ENCODE assay signal across 8 cellular contexts in genomic region chr5:115246361-115246991, GRCh38. TPM values are rescaled to one million over a fixed set of nuclear protein-coding genes. Genes with fewer than 3 reads are reported as not detected.
DNase-seq lines count a peak whose midpoint lies in the region; ATAC-seq and TF ChIP-seq lines count a peak whose summit lies in the region.

No MANE protein-coding gene starts in this region.

- CTCF ChIA-PET in HEK293 (lab: Yijun Ruan, JAX) = interaction anchor here (0.7 to 7.8 kb wide), 7 partner anchors 12 to 1286 kb away, joined by 3 to 74 read pairs (median 5); no protein-coding TSS in a partner anchor

- TF ChIP-seq POLR2A in adrenal gland (IDR thresholded peaks at IDR 0.05) = no peak

- no peak for DNase-seq in activated CD4-positive, CD25-positive, alpha-beta regulatory T cell treated with anti-CD3 and anti-CD28 coated beads, Interleukin-2, amount 50 U/mL, for 72 hours
- DNase-seq in NCI-H146 treated with DMSO at 0.1 percent for 48 hours (lab: John Stamatoyannopoulos, UW; ENCODE audit: unreplicated experiment) (peak; percentile 67), adrenal gland (no peak), iPS-NIHi7 (ENCODE audit: extremely low spot score) (peak; percentile 52), tibial artery (no peak), NCI-H128 (lab: John Stamatoyannopoulos, UW; ENCODE audit: unreplicated experiment) (no peak)

- peaks cover 0 to 2% of the 10 kb centered on the region in 2 experiments; a peak in 2 of 3 replicates for H3K36me3 ChIP-seq in HEK293 (ENCODE audit: control insufficient read depth in 2 of 2, insufficient read depth in 1 of 2, low read length in 2 of 2)
- no peaks in the 10 kb centered on the region for H3K36me3 ChIP-seq in adrenal gland (replicated peaks in 1 of 2)
- H3K36me3 ChIP-seq in tibial artery = peaks cover 0 to 6% (median 4%) of the 10 kb centered on the region in 3 donors

- no peak overlapping the region for H3K27ac ChIP-seq in HEK293 (ENCODE audit: extremely low read depth, low read depth, low read length)
- no peak overlapping the region for H3K27ac ChIP-seq in adrenal gland
- no peak overlapping the region for H3K27ac ChIP-seq in tibial artery

- no peaks in the 10 kb centered on the region for H3K9me3 ChIP-seq in HEK293 (ENCODE audit: control insufficient read depth, insufficient read depth, low read depth, low read length)
- no peaks in the 10 kb centered on the region for H3K9me3 ChIP-seq in adrenal gland (replicated peaks in 1 of 3)
- no peaks in the 10 kb centered on the region for H3K9me3 ChIP-seq in tibial artery

- intact Hi-C loops in adrenal gland (cut with DNase I) (loop anchor here in 1 of 2 donors (5.0 kb wide), 1 partner anchor 149 kb away; no protein-coding TSS in a partner anchor), tibial artery (cut with DNase I; ENCODE audit: low total_unique reads) (loop anchor here (2.0 kb wide), 1 partner anchor 148 kb away; no protein-coding TSS in a partner anchor)

- ATAC-seq in activated CD4-positive, CD25-positive, alpha-beta regulatory T cell treated with anti-CD3 and anti-CD28 coated beads, Interleukin-2, amount 50 U/mL, for 24 hours = peak; percentile 44 to 48

- POLR2A ChIA-PET in HEK293 (lab: Yijun Ruan, JAX) = no interaction called here

- H3K27me3 ChIP-seq in adrenal gland = no peaks in the 10 kb centered on the region
- no peaks in the 10 kb centered on the region for H3K27me3 ChIP-seq in tibial artery

- no peak overlapping the region for H3K4me3 ChIP-seq in HEK293 (ENCODE audit: low read depth, low read length)
- no peak overlapping the region for H3K4me3 ChIP-seq in adrenal gland
- no peak overlapping the region for H3K4me3 ChIP-seq in tibial artery

- TF ChIP-seq CTCF in HEK293 (tag by site-specific recombination; IDR thresholded peaks at IDR 0.05) = peak; percentile 46; the same call in 1 of the 2 replicates
- peak; percentile 61 to 80 (median 72) for TF ChIP-seq CTCF in adrenal gland (IDR thresholded peaks at IDR 0.05)
- peak; percentile 71 to 74 for TF ChIP-seq CTCF in tibial artery (IDR thresholded peaks at IDR 0.05)

- H3K4me1 ChIP-seq in HEK293 (ENCODE audit: control insufficient read depth, insufficient read depth, low read length) (no peaks in the 10 kb centered on the region), adrenal gland (replicated peaks in 1 of 2) (peaks cover 6 to 20% of the 10 kb centered on the region in 2 donors), tibial artery (peaks cover 0 to 21% (median 10%) of the 10 kb centered on the region in 4 donors)

- 22 to 36% (median 28%) methylated on average over 3 of the region's 3 CpGs for WGBS in adrenal gland, 4 donors

TF ChIP-seq in HEK293, 187 proteins besides CTCF, POLR2A, EP300 and RAD21:
- TF ChIP-seq ZBTB17 (tag by site-specific recombination; IDR thresholded peaks at IDR 0.05) (peak; percentile 82), ZNF658 (tag by site-specific recombination; IDR thresholded peaks at IDR 0.05) (no peak), ZNF423 (tag by site-specific recombination; IDR thresholded peaks at IDR 0.05) (no peak), GLI2 (tag by site-specific recombination; IDR thresholded peaks at IDR 0.05; ENCODE audit: borderline replicate concordance, low read depth) (no peak), ATF2 (tag by site-specific recombination; IDR thresholded peaks at IDR 0.05; ENCODE audit: low read depth) (no peak), ZNF660 (tag by site-specific recombination; IDR thresholded peaks at IDR 0.05) (peak; percentile 64), ZNF645 (tag by site-specific recombination; IDR thresholded peaks at IDR 0.05) (no peak), ZNF639 (tag by site-specific recombination; IDR thresholded peaks at IDR 0.05) (no peak), ZNF174 (tag by site-specific recombination; IDR thresholded peaks at IDR 0.05) (no peak), ZNF654 (tag by site-specific recombination; IDR thresholded peaks at IDR 0.05; ENCODE audit: low read depth) (peak; percentile 83), ZXDB (tag by site-specific recombination; IDR thresholded peaks at IDR 0.05) (0 out of 2 replicates have a peak, but pooled peaks have one; percentile 12), BCL11A (tag by site-specific recombination; IDR thresholded peaks at IDR 0.05; ENCODE audit: low read depth) (no peak), PRDM1 (tag by site-specific recombination; IDR thresholded peaks at IDR 0.05) (no peak), ZNF362 (tag by site-specific recombination; IDR thresholded peaks at IDR 0.05) (0 out of 2 replicates have a peak, but pooled peaks have one; percentile 11), ZNF2 (tag by site-specific recombination; IDR thresholded peaks at IDR 0.05) (no peak), ZNF280D (tag by site-specific recombination; IDR thresholded peaks at IDR 0.05) (no peak)

RNA-seq across cellular contexts. Expression of gene PGGT1B, which starts 16.2 kb away (rescaled TPM):
- total RNA-seq in adrenal gland = 10 to 100 TPM in 6 of 8 donors, 1 to 10 TPM in 2; 5.9 to 61.4 (median 36.6) TPM
- 10 to 100 TPM in 1 of 3 donors, 1 to 10 TPM in 2; 2.6 to 35.8 (median 4.2) TPM for polyA plus RNA-seq in adrenal gland

RNA-seq across cellular contexts. Expression of gene CCDC112, which starts 50.0 kb away (rescaled TPM):
- total RNA-seq in adrenal gland = 1 to 10 TPM; 1.6 to 5.4 (median 3.9) TPM
- 10 to 100 TPM in 1 of 3 donors, 1 to 10 TPM in 2; 3.0 to 10.1 (median 6.8) TPM for polyA plus RNA-seq in adrenal gland

Comparison
In these comparisons a context has a peak if more than half of its experiments do, and no peak if none do; other contexts are left out.
1. DNase-seq: peak in NCI-H146 treated with DMSO at 0.1 percent for 48 hours (single experiment) and iPS-NIHi7 (single experiment); none in activated CD4-positive, CD25-positive, alpha-beta regulatory T cell treated with anti-CD3 and anti-CD28 coated beads, Interleukin-2, amount 50 U/mL, for 72 hours (single experiment), adrenal gland (0 of 7), tibial artery (0 of 2) and NCI-H128 (single experiment).
2. Peak in every context shown above with its lines, with median percentiles within 50 percentile points of each other: CTCF ChIP-seq.